In the genomic region with DNA sequence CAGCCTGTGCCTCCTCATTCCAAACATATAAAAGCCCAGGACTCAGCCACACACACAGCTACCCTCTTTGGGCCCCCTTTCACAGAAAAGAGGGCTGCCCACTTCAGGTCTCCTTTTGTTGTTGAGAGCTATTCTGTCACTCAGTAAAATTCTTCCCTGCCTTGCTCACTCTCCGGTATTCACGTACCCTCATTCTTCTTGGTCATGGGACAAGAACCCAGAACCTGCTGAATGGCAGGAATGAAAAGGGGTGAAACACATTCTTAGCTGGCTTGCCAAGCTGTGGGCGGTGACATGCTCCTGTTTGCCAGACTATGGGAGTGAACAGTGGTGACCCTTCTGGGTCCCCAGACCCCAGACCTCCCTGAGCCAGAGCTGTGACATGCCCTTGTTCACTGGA, we compare ENCODE assay signal across 1 cellular context.
TF ChIP-seq lines count a peak whose summit lies in the region.

No MANE protein-coding gene starts in this region.

TF ChIP-seq in GM23338, 12 proteins besides CTCF, POLR2A, EP300 and RAD21 (continued from another document):
- TF ChIP-seq, protein P1, sequence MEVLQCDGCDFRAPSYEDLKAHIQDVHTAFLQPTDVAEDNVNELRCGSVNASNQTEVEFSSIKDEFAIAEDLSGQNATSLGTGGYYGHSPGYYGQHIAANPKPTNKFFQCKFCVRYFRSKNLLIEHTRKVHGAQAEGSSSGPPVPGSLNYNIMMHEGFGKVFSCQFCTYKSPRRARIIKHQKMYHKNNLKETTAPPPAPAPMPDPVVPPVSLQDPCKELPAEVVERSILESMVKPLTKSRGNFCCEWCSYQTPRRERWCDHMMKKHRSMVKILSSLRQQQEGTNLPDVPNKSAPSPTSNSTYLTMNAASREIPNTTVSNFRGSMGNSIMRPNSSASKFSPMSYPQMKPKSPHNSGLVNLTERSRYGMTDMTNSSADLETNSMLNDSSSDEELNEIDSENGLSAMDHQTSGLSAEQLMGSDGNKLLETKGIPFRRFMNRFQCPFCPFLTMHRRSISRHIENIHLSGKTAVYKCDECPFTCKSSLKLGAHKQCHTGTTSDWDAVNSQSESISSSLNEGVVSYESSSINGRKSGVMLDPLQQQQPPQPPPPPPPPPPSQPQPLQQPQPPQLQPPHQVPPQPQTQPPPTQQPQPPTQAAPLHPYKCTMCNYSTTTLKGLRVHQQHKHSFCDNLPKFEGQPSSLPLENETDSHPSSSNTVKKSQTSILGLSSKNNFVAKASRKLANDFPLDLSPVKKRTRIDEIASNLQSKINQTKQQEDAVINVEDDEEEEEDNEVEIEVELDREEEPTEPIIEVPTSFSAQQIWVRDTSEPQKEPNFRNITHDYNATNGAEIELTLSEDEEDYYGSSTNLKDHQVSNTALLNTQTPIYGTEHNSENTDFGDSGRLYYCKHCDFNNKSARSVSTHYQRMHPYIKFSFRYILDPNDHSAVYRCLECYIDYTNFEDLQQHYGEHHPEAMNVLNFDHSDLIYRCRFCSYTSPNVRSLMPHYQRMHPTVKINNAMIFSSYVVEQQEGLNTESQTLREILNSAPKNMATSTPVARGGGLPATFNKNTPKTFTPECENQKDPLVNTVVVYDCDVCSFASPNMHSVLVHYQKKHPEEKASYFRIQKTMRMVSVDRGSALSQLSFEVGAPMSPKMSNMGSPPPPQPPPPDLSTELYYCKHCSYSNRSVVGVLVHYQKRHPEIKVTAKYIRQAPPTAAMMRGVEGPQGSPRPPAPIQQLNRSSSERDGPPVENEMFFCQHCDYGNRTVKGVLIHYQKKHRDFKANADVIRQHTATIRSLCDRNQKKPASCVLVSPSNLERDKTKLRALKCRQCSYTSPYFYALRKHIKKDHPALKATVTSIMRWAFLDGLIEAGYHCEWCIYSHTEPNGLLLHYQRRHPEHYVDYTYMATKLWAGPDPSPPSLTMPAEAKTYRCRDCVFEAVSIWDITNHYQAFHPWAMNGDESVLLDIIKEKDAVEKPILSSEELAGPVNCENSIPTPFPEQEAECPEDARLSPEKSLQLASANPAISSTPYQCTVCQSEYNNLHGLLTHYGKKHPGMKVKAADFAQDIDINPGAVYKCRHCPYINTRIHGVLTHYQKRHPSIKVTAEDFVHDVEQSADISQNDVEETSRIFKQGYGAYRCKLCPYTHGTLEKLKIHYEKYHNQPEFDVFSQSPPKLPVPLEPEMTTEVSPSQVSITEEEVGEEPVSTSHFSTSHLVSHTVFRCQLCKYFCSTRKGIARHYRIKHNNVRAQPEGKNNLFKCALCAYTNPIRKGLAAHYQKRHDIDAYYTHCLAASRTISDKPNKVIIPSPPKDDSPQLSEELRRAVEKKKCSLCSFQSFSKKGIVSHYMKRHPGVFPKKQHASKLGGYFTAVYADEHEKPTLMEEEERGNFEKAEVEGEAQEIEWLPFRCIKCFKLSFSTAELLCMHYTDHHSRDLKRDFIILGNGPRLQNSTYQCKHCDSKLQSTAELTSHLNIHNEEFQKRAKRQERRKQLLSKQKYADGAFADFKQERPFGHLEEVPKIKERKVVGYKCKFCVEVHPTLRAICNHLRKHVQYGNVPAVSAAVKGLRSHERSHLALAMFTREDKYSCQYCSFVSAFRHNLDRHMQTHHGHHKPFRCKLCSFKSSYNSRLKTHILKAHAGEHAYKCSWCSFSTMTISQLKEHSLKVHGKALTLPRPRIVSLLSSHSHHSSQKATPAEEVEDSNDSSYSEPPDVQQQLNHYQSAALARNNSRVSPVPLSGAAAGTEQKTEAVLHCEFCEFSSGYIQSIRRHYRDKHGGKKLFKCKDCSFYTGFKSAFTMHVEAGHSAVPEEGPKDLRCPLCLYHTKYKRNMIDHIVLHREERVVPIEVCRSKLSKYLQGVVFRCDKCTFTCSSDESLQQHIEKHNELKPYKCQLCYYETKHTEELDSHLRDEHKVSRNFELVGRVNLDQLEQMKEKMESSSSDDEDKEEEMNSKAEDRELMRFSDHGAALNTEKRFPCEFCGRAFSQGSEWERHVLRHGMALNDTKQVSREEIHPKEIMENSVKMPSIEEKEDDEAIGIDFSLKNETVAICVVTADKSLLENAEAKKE (CRISPR knock-in tag; IDR thresholded peaks at IDR 0.05) = no peak
- TF ChIP-seq, protein P2, sequence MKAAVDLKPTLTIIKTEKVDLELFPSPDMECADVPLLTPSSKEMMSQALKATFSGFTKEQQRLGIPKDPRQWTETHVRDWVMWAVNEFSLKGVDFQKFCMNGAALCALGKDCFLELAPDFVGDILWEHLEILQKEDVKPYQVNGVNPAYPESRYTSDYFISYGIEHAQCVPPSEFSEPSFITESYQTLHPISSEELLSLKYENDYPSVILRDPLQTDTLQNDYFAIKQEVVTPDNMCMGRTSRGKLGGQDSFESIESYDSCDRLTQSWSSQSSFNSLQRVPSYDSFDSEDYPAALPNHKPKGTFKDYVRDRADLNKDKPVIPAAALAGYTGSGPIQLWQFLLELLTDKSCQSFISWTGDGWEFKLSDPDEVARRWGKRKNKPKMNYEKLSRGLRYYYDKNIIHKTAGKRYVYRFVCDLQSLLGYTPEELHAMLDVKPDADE (IDR thresholded peaks at IDR 0.05) = no peak
- TF ChIP-seq POLR2AphosphoS5 (IDR thresholded peaks at IDR 0.05; ENCODE audit: low read depth) = no peak
- TF ChIP-seq, protein P3, sequence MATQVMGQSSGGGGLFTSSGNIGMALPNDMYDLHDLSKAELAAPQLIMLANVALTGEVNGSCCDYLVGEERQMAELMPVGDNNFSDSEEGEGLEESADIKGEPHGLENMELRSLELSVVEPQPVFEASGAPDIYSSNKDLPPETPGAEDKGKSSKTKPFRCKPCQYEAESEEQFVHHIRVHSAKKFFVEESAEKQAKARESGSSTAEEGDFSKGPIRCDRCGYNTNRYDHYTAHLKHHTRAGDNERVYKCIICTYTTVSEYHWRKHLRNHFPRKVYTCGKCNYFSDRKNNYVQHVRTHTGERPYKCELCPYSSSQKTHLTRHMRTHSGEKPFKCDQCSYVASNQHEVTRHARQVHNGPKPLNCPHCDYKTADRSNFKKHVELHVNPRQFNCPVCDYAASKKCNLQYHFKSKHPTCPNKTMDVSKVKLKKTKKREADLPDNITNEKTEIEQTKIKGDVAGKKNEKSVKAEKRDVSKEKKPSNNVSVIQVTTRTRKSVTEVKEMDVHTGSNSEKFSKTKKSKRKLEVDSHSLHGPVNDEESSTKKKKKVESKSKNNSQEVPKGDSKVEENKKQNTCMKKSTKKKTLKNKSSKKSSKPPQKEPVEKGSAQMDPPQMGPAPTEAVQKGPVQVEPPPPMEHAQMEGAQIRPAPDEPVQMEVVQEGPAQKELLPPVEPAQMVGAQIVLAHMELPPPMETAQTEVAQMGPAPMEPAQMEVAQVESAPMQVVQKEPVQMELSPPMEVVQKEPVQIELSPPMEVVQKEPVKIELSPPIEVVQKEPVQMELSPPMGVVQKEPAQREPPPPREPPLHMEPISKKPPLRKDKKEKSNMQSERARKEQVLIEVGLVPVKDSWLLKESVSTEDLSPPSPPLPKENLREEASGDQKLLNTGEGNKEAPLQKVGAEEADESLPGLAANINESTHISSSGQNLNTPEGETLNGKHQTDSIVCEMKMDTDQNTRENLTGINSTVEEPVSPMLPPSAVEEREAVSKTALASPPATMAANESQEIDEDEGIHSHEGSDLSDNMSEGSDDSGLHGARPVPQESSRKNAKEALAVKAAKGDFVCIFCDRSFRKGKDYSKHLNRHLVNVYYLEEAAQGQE (IDR thresholded peaks at IDR 0.05; ENCODE audit: unreplicated experiment) = no peak
- TF ChIP-seq EZH2phosphoT487 (IDR thresholded peaks at IDR 0.05; ENCODE audit: unreplicated experiment) = no peak
- no peak for TF ChIP-seq ZNF331 (CRISPR knock-in tag; IDR thresholded peaks at IDR 0.05; ENCODE audit: low read depth)
- no peak for TF ChIP-seq CREB1 (CRISPR knock-in tag; IDR thresholded peaks at IDR 0.05; ENCODE audit: low read depth)
- no peak for TF ChIP-seq STAT1 (IDR thresholded peaks at IDR 0.05; ENCODE audit: unreplicated experiment)
